ENCODE assay signal across 10 cellular contexts in genomic region chr6:25882066-25882496, GRCh38. TPM values are rescaled to one million over a fixed set of nuclear protein-coding genes. Genes with fewer than 3 reads are reported as not detected.
DNase-seq lines count a peak whose midpoint lies in the region; ATAC-seq lines count a peak whose summit lies in the region.
"Had no signal": no experiment of that assay in that cellular context is flagged by ENCODE, and none has a peak within 500 bp of the region (broad histone marks: within the 10 kb centered on the region; RNA-seq: fewer than 3 reads in every experiment).

No MANE protein-coding gene starts in this region.

- intact Hi-C loops in right cardiac atrium (cut with DNase I), result no loop called here

- no peaks in the 10 kb centered on the region for H3K27me3 ChIP-seq in HUES6 (ENCODE audit: control insufficient read depth, insufficient read depth, low read length)
- no peaks in the 10 kb centered on the region for H3K27me3 ChIP-seq in right cardiac atrium (ENCODE audit: control insufficient read depth, insufficient read depth)

- no peaks in the 10 kb centered on the region for H3K36me3 Mint-ChIP-seq in activated T-cell treated with anti-CD3 and anti-CD28 coated beads, Interleukin-2, amount 50 U/mL, for 4 hours (ENCODE audit: insufficient read depth)

- DNase-seq in activated T-cell treated with anti-CD3 and anti-CD28 coated beads, Interleukin-2, amount 50 U/mL, for 4 hours, result peak; percentile 27
- DNase-seq in right cardiac atrium (peak; percentile 18 to 54 (median 35)), superior temporal gyrus (ENCODE audit: extremely low spot score) (no peak), glomerular visceral epithelial cell (ENCODE audit: extremely low spot score) (no peak)
- peak in 2 of 3 donors; percentile 1 to 13 for DNase-seq in stimulated activated CD4-positive, alpha-beta T cell treated with anti-CD3 and anti-CD28 coated beads, TNF-alpha, amount 100 ng/mL, for 1 hour (ENCODE audit: low read depth in 3 of 3, low spot score in 1 of 3)

- peaks cover 3% of the 10 kb centered on the region for H3K27me3 Mint-ChIP-seq in activated T-cell treated with anti-CD3 and anti-CD28 coated beads, Interleukin-2, amount 50 U/mL, for 4 hours (ENCODE audit: low read depth)

- H3K4me1 ChIP-seq in HUES6 (ENCODE audit: control insufficient read depth, insufficient read depth, low read length) (no peaks in the 10 kb centered on the region), right cardiac atrium (ENCODE audit: control insufficient read depth, insufficient read depth, low read length) (no peaks in the 10 kb centered on the region)

- whole genome bisulfite sequencing in right cardiac atrium, result 56% methylated on average over 28 of the region's 28 CpGs

- no peaks in the 10 kb centered on the region for H3K36me3 ChIP-seq in HUES6 (ENCODE audit: control insufficient read depth, insufficient read depth, low read length)

- H3K4me3 ChIP-seq in HUES6 (ENCODE audit: low read depth, low read length) (peak overlapping the region; percentile 31; the same call in 1 of the 2 replicates), right cardiac atrium (ENCODE audit: low read length) (no peak overlapping the region)

- H3K27ac ChIP-seq in HUES6 (ENCODE audit: low read depth, low read length) (no peak overlapping the region), right cardiac atrium (ENCODE audit: low read length) (no peak overlapping the region)

- peaks cover 5% of the 10 kb centered on the region for H3K4me1 Mint-ChIP-seq in activated T-cell treated with anti-CD3 and anti-CD28 coated beads, Interleukin-2, amount 50 U/mL, for 4 hours (ENCODE audit: low read depth)
- H3K4me1 Mint-ChIP-seq: neural crest cell had no signal

- H3K9ac ChIP-seq in HUES6 (ENCODE audit: low read length), result no peak overlapping the region

- H3K9me3 Mint-ChIP-seq in activated T-cell treated with anti-CD3 and anti-CD28 coated beads, Interleukin-2, amount 50 U/mL, for 4 hours, result no peaks in the 10 kb centered on the region
- H3K9me3 Mint-ChIP-seq: neural crest cell had no signal

- peak; percentile 34 to 84 for ATAC-seq in activated T-cell treated with anti-CD3 and anti-CD28 coated beads, Interleukin-2, amount 50 U/mL, for 4 hours
- peak; percentile 33 to 69 for ATAC-seq in right cardiac atrium
- no peak for ATAC-seq in HG03045 (IDR thresholded peaks at IDR 0.05; ENCODE audit: unreplicated experiment)
- no peak for ATAC-seq in GM19328 (IDR thresholded peaks at IDR 0.05; ENCODE audit: unreplicated experiment)

- H3K4me3 Mint-ChIP-seq in activated T-cell treated with anti-CD3 and anti-CD28 coated beads, Interleukin-2, amount 50 U/mL, for 4 hours, result peak overlapping the region; percentile 77
- H3K4me3 Mint-ChIP-seq: neural crest cell had no signal

- no peaks in the 10 kb centered on the region for H3K9me3 ChIP-seq in HUES6 (ENCODE audit: control insufficient read depth, insufficient read depth, low read depth, low read length)
- H3K9me3 ChIP-seq in right cardiac atrium (ENCODE audit: control insufficient read depth, low read length), result no peaks in the 10 kb centered on the region

RNA-seq across cellular contexts. Expression of gene SLC17A3, which starts 8.0 kb away (rescaled TPM):
- under 1 TPM in 1 of 3 donors, not detected in 2; 0.11 TPM for total RNA-seq in activated T-cell treated with anti-CD3 and anti-CD28 coated beads, Interleukin-2, amount 50 U/mL, for 4 hours
- total RNA-seq in right cardiac atrium, result under 1 TPM in 1 of 4 donors, not detected in 3; 0.34 TPM
- not detected for polyA plus RNA-seq in right cardiac atrium
- total RNA-seq: NCI-H460, neural crest cell had no signal

RNA-seq across cellular contexts. Expression of gene SLC17A2, which starts 48.4 kb away (rescaled TPM):
- total RNA-seq in activated T-cell treated with anti-CD3 and anti-CD28 coated beads, Interleukin-2, amount 50 U/mL, for 4 hours, result under 1 TPM in 1 of 3 donors, not detected in 2; 0.33 TPM
- not detected for total RNA-seq in right cardiac atrium
- not detected for polyA plus RNA-seq in right cardiac atrium
- total RNA-seq: NCI-H460, neural crest cell had no signal

RNA-seq across cellular contexts. Expression of gene SLC17A1, which starts 50.2 kb away (rescaled TPM):
- not detected for total RNA-seq in activated T-cell treated with anti-CD3 and anti-CD28 coated beads, Interleukin-2, amount 50 U/mL, for 4 hours
- total RNA-seq in right cardiac atrium, result not detected
- not detected for polyA plus RNA-seq in right cardiac atrium
- total RNA-seq: NCI-H460, neural crest cell had no signal

Comparison
In these comparisons a context has a peak if more than half of its experiments do, and no peak if none do; other contexts are left out.
1. ATAC-seq: peak in activated T-cell treated with anti-CD3 and anti-CD28 coated beads, Interleukin-2, amount 50 U/mL, for 4 hours (2 of 2) and right cardiac atrium (2 of 2); none in HG03045 (single experiment) and GM19328 (single experiment).
2. DNase-seq: peak in activated T-cell treated with anti-CD3 and anti-CD28 coated beads, Interleukin-2, amount 50 U/mL, for 4 hours (single experiment), right cardiac atrium (3 of 3) and stimulated activated CD4-positive, alpha-beta T cell treated with anti-CD3 and anti-CD28 coated beads, TNF-alpha, amount 100 ng/mL, for 1 hour (2 of 3); none in superior temporal gyrus (single experiment) and glomerular visceral epithelial cell (single experiment).